In genomic region chr2:26245810-26246209, GRCh38 we compare ENCODE assay signal across 1 cellular context.
TF ChIP-seq lines count a peak whose summit lies in the region.

No MANE protein-coding gene starts in this region.

TF ChIP-seq in GM12878, 131 proteins besides CTCF, POLR2A, EP300 and RAD21 (continued from another document):
- TF ChIP-seq ATF2 (IDR thresholded peaks at IDR 0.05; ENCODE audit: low read length), result no peak
- TF ChIP-seq BHLHE40 (IDR thresholded peaks at IDR 0.05; ENCODE audit: borderline replicate concordance in 1 of 2, low read depth in 2 of 2, low read length in 1 of 2), result peak; percentile 34 to 54; a peak in 1 of 4 replicates
- 0 out of 2 replicates have a peak, but pooled peaks have one; percentile 16 for TF ChIP-seq GABPA (IDR thresholded peaks at IDR 0.05; ENCODE audit: low read depth)
- peak; percentile 27; the same call in 1 of the 2 replicates for TF ChIP-seq ZBED1 (IDR thresholded peaks at IDR 0.05; ENCODE audit: borderline replicate concordance)
- TF ChIP-seq NKRF (conservative IDR thresholded peaks at IDR 0.05), result no peak
- TF ChIP-seq PKNOX1 (IDR thresholded peaks at IDR 0.05), result peak; percentile 91
- peak; percentile 63; the same call in 1 of the 2 replicates for TF ChIP-seq JUNB (IDR thresholded peaks at IDR 0.05)
- TF ChIP-seq CEBPZ (IDR thresholded peaks at IDR 0.05; ENCODE audit: low read depth, low read length), result no peak
- TF ChIP-seq YBX1 (IDR thresholded peaks at IDR 0.05), result no peak
- TF ChIP-seq CREB1 (IDR thresholded peaks at IDR 0.05; ENCODE audit: low read depth), result no peak
- TF ChIP-seq ETV6 (conservative IDR thresholded peaks at IDR 0.05 in 1 of 2, IDR thresholded peaks at IDR 0.05 in 1 of 2; ENCODE audit: borderline replicate concordance in 1 of 2, low read depth in 1 of 2), result peak in 1 of 2 experiments; percentile 47; a peak in 1 of 4 replicates
- TF ChIP-seq SIX5 (IDR thresholded peaks at IDR 0.05; ENCODE audit: low read depth, low read length, severe bottlenecking), result no peak
